ENCODE assay signal across 16 cellular contexts in the genomic region with DNA sequence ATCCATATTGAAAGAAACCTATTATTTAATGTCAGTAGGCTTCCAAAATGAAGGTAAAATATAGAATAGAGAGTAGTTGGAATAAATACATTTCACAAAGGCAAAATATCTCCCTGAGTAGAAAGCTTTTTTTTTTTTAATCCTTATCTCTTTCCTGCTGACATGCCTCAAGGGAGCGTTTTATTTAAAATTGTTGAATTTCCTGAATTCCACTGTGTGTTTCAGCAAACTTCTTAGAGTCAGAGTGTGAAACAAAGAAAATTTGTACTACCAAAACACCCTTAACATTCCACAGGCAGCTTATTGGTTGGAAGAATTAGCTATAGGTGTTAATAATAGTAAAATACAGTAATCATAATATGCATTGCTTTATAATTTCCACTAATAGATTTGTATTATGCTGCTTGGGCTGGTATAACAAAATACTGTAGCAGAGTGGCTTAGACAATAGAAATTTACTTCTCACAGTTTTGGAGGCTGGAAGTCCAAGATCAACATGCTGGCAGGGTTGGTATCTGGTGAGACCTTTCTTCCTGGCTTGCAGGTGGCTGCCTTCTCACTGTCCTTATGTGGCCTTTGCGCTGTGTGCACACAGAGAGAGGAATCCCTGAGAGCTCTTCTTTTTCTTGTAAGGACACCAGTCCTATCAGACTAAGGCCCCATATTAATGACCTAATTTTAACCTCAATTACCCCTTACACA.
"Had no signal": no experiment of that assay in that cellular context is flagged by ENCODE, and none has a peak within 500 bp of the region (broad histone marks: within the 10 kb centered on the region; RNA-seq: fewer than 3 reads in every experiment).

No MANE protein-coding gene starts in this region.

- H3K36me3 ChIP-seq: gastroesophageal sphincter, right atrium auricular region had no signal

- H3K4me3 ChIP-seq: coronary artery, dorsolateral prefrontal cortex, gastroesophageal sphincter, right atrium auricular region had no signal

- DNase-seq: dorsolateral prefrontal cortex; effector CD8-positive, alpha-beta T cell; foreskin fibroblast; immature natural killer cell; kidney; left cardiac atrium; left ventricle myocardium superior; natural killer cell; posterior cingulate gyrus; small intestine; stimulated activated CD4-positive, alpha-beta T cell treated with anti-CD3 and anti-CD28 coated beads, Interleukin-2, amount 100 ng/mL, for 48 hours; stimulated activated naive CD4-positive, alpha-beta T cell treated with Interleukin-2 at 50 U/mL for 16 hours had no signal

- ATAC-seq: esophagus mucosa, gastroesophageal sphincter, left cardiac atrium, left ventricle myocardium superior, natural killer cell had no signal

- H3K27me3 ChIP-seq: dorsolateral prefrontal cortex, gastroesophageal sphincter, right atrium auricular region had no signal

- H3K27ac ChIP-seq: coronary artery, dorsolateral prefrontal cortex, gastroesophageal sphincter, right atrium auricular region had no signal
